ENCODE assay signal across 25 cellular contexts in genomic region chr1:43560286-43560685, GRCh38.
"Had no signal": no experiment of that assay in that cellular context is flagged by ENCODE, and none has a peak within 500 bp of the region (broad histone marks: within the 10 kb centered on the region; RNA-seq: fewer than 3 reads in every experiment).

No MANE protein-coding gene starts in this region.

- ATAC-seq: gastrocnemius medialis; left lung; mucosa of descending colon; pancreas; sciatic nerve; stimulated activated effector memory CD8-positive, alpha-beta T cell treated with anti-CD3 and anti-CD28 coated beads, Interleukin-12 subunit alpha, Interleukin-12 subunit beta, amount 100 ng/mL, for 72 hours had no signal

- H3K27ac ChIP-seq: gastrocnemius medialis, left lung, neutrophil, pancreas, stomach, testis, tibial artery, upper lobe of left lung, uterus had no signal

- FAIRE-seq: colon, kidney, pancreas had no signal

- H3K9me3 ChIP-seq: gastrocnemius medialis, left lung, mucosa of descending colon, neutrophil, pancreas, stomach, testis, tibial artery, upper lobe of left lung, uterus had no signal

- H3K4me2 ChIP-seq: smooth muscle cell had no signal

- H3K4me1 ChIP-seq: gastrocnemius medialis had no signal

- H3K27me3 ChIP-seq: dorsolateral prefrontal cortex, gastrocnemius medialis, pancreas, testis, tibial artery, upper lobe of left lung, uterus had no signal

- H3K4me3 ChIP-seq: gastrocnemius medialis, left lung, mucosa of descending colon, pancreas, smooth muscle cell, stomach, testis, tibial artery, upper lobe of left lung, uterus had no signal

- H3K36me3 ChIP-seq: gastrocnemius medialis, left lung, neutrophil, uterus had no signal

- DNase-seq: dorsolateral prefrontal cortex; effector CD4-positive, alpha-beta T cell; gastrocnemius medialis; head of caudate nucleus; kidney; left lung; mesenchymal stem cell; mucosa of descending colon; naive B cell; nephron progenitor cell; pancreas; stimulated activated CD4-positive, alpha-beta T cell treated with anti-CD3 and anti-CD28 coated beads, Interleukin-12 subunit alpha, Interleukin-12 subunit beta, amount 100 ng/mL, for 4 hours; stimulated activated CD4-positive, alpha-beta T cell treated with anti-CD3 and anti-CD28 coated beads, Interleukin-1b, Interleukin-23, amount 100 ng/mL, for 48 hours; stimulated activated CD4-positive, alpha-beta T cell treated with anti-CD3 and anti-CD28 coated beads, Interleukin-4, amount 100 ng/mL, for 1 hour; stimulated activated naive CD4-positive, alpha-beta T cell treated with Interleukin-2 at 50 U/mL for 16 hours; stomach; testis; tibial artery; upper lobe of left lung; uterus had no signal
